ENCODE assay signal across 8 cellular contexts in the genomic region with DNA sequence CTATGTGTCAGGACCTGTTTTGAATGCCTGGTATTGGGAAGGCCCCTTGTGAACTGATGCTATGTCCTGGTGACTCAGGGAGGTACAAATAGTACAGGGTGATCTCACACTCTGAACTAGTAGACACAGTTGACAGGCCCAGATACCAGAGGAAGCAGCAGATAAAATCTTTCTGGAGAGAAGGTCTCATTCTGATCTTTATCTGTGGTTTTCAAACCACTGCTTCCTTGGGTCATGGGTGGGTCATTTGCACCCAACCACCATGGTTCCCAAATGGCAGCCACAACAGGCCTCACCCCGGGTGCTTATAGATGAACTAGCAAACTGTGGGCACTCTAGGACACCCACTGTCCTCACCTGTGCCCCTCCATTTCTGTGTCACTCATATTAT. TPM values are rescaled to one million over a fixed set of nuclear protein-coding genes. Genes with fewer than 3 reads are reported as not detected.
DNase-seq lines count a peak whose midpoint lies in the region; ATAC-seq and TF ChIP-seq lines count a peak whose summit lies in the region.

No MANE protein-coding gene starts in this region.

- no peaks in the 10 kb centered on the region for H3K79me2 ChIP-seq in OCI-LY7 (ENCODE audit: insufficient read depth, low read depth, low read length)

- POLR2A ChIA-PET in GM10248 (lab: Yijun Ruan, JAX) (no interaction called here), OCI-LY7 (lab: Charles Lee) (no interaction called here)
- POLR2A ChIA-PET in activated CD8-positive, alpha-beta T cell treated with anti-CD3 and anti-CD28 coated beads for 36 hours (lab: Charles Lee): no interaction called here
- POLR2A ChIA-PET in naive thymus-derived CD4-positive, alpha-beta T cell (lab: Charles Lee): interaction anchor here (0.6 to 18.1 kb wide), 2 partner anchors 32 to 179 kb away, joined by 3 to 516 read pairs; partner anchors contain the start of gene PXYLP1

- H3K27ac ChIP-seq in naive thymus-derived CD4-positive, alpha-beta T cell (ENCODE audit: low read depth, low read length): no peak overlapping the region
- H3K27ac ChIP-seq in OCI-LY7 (ENCODE audit: low read depth, low read length, poor library complexity, severe bottlenecking): no peak overlapping the region

- no TSS peak for BruUV-seq in OCI-LY7 (replicated peaks; lab: Mats Ljungman, UMichigan)

- H3K36me3 Mint-ChIP-seq in activated CD8-positive, alpha-beta T cell treated with anti-CD3 and anti-CD28 coated beads for 36 hours (ENCODE audit: low read depth): peaks cover 8% of the 10 kb centered on the region
- peaks cover 0 to 29% (median 8%) of the 10 kb centered on the region in 5 donors for H3K36me3 Mint-ChIP-seq in naive thymus-derived CD4-positive, alpha-beta T cell

- H3K4me1 Mint-ChIP-seq in activated CD8-positive, alpha-beta T cell treated with anti-CD3 and anti-CD28 coated beads for 36 hours (ENCODE audit: low read depth): peaks cover 34% of the 10 kb centered on the region
- H3K4me1 Mint-ChIP-seq in naive thymus-derived CD4-positive, alpha-beta T cell: peaks cover 16 to 67% (median 29%) of the 10 kb centered on the region in 7 donors

- H3K27me3 ChIP-seq in naive thymus-derived CD4-positive, alpha-beta T cell (ENCODE audit: control insufficient read depth in 2 of 2, insufficient read depth in 2 of 2, low read length in 2 of 2): no peaks in the 10 kb centered on the region

- no peaks in the 10 kb centered on the region for H3K9me3 Mint-ChIP-seq in activated CD8-positive, alpha-beta T cell treated with anti-CD3 and anti-CD28 coated beads for 36 hours
- H3K9me3 Mint-ChIP-seq in naive thymus-derived CD4-positive, alpha-beta T cell: no peaks in the 10 kb centered on the region

- H3K27me3 Mint-ChIP-seq in activated CD8-positive, alpha-beta T cell treated with anti-CD3 and anti-CD28 coated beads for 36 hours: no peaks in the 10 kb centered on the region
- H3K27me3 Mint-ChIP-seq in naive thymus-derived CD4-positive, alpha-beta T cell: no peaks in the 10 kb centered on the region

- no peaks in the 10 kb centered on the region for H3K9me2 ChIP-seq in OCI-LY7 (ENCODE audit: insufficient read depth, low read length)

- H3K9me3 ChIP-seq in naive thymus-derived CD4-positive, alpha-beta T cell (ENCODE audit: control insufficient read depth in 2 of 3, low read length in 3 of 3): no peaks in the 10 kb centered on the region
- H3K9me3 ChIP-seq in OCI-LY7 (ENCODE audit: low read length): no peaks in the 10 kb centered on the region

- DNase-seq in GM10248 (ENCODE audit: extremely low spot score) (peak; percentile 46), NCI-H226 (no peak), NAMALWA (ENCODE audit: low spot score) (no peak), 8988T (no peak), OCI-LY7 (ENCODE audit: low spot score) (no peak)
- DNase-seq in activated CD8-positive, alpha-beta T cell treated with anti-CD3 and anti-CD28 coated beads for 36 hours: peak; percentile 46
- peak in 1 of 9 donors; percentile 40 for DNase-seq in naive thymus-derived CD4-positive, alpha-beta T cell

- peak overlapping the region; percentile 22 for H3K4me3 ChIP-seq in naive thymus-derived CD4-positive, alpha-beta T cell (ENCODE audit: low read length)
- no peak overlapping the region for H3K4me3 ChIP-seq in OCI-LY7 (ENCODE audit: low read depth, low read length, poor library complexity, severe bottlenecking)

- H3K4me1 ChIP-seq in naive thymus-derived CD4-positive, alpha-beta T cell (ENCODE audit: control insufficient read depth in 2 of 2, insufficient read depth in 2 of 2, low read length in 2 of 2): peaks cover 13 to 23% of the 10 kb centered on the region in 2 donors
- no peaks in the 10 kb centered on the region for H3K4me1 ChIP-seq in OCI-LY7 (ENCODE audit: insufficient read depth, low read length, poor library complexity, severe bottlenecking)

- no peak overlapping the region for H2AFZ ChIP-seq in OCI-LY7 (ENCODE audit: low read length)

- H4K20me1 ChIP-seq in OCI-LY7 (ENCODE audit: insufficient read depth, low read length): no peaks in the 10 kb centered on the region

- no peak overlapping the region for H3K4me3 Mint-ChIP-seq in activated CD8-positive, alpha-beta T cell treated with anti-CD3 and anti-CD28 coated beads for 36 hours
- peak overlapping the region in 5 of 10 donors; percentile 6 to 61 (median 43) for H3K4me3 Mint-ChIP-seq in naive thymus-derived CD4-positive, alpha-beta T cell

- intact Hi-C loops in activated CD8-positive, alpha-beta T cell treated with anti-CD3 and anti-CD28 coated beads for 36 hours (cut with micrococcal nuclease): loop anchor here (5.0 kb wide), 1 partner anchor 43 kb away; the partner anchor contains the start of gene PXYLP1
- intact Hi-C loops in naive thymus-derived CD4-positive, alpha-beta T cell (cut with micrococcal nuclease): no loop called here
- intact Hi-C loops in OCI-LY7 (cut with micrococcal nuclease; ENCODE audit: unreplicated experiment): loop anchor here (5.0 kb wide), 1 partner anchor 43 kb away; the partner anchor contains the start of gene PXYLP1

- CTCF ChIA-PET in GM10248 (lab: Yijun Ruan, JAX) (interaction anchor here (0.9 to 2.5 kb wide), 3 partner anchors 29 to 179 kb away, joined by 3 to 14 read pairs (median 7); partner anchors contain the start of gene PXYLP1), OCI-LY7 (lab: Charles Lee; ENCODE audit: unreplicated experiment) (no interaction called here)
- CTCF ChIA-PET in activated CD8-positive, alpha-beta T cell treated with anti-CD3 and anti-CD28 coated beads for 36 hours (lab: Charles Lee): interaction anchor here (3.8 kb wide), 1 partner anchor 43 kb away, joined by 27 read pairs; the partner anchor contains the start of gene PXYLP1
- CTCF ChIA-PET in naive thymus-derived CD4-positive, alpha-beta T cell (lab: Charles Lee): interaction anchor here (0.6 to 0.7 kb wide), 2 partner anchors 8 to 35 kb away, joined by 3 read pairs; no protein-coding TSS in a partner anchor

- H3K27ac Mint-ChIP-seq in activated CD8-positive, alpha-beta T cell treated with anti-CD3 and anti-CD28 coated beads for 36 hours: peak overlapping the region; percentile 86
- peak overlapping the region in 8 of 9 donors; percentile 5 to 85 (median 66) for H3K27ac Mint-ChIP-seq in naive thymus-derived CD4-positive, alpha-beta T cell

- H3K4me2 ChIP-seq in OCI-LY7 (ENCODE audit: low read length): no peak overlapping the region

- ATAC-seq in HG02610 (IDR thresholded peaks at IDR 0.05; ENCODE audit: unreplicated experiment): peak; percentile 87
- ATAC-seq in activated CD8-positive, alpha-beta T cell treated with anti-CD3 and anti-CD28 coated beads for 36 hours: peak; percentile 91
- ATAC-seq in naive thymus-derived CD4-positive, alpha-beta T cell: peak; percentile 31

- peaks cover 0 to 10% (median 4%) of the 10 kb centered on the region in 3 experiments for H3K36me3 ChIP-seq in naive thymus-derived CD4-positive, alpha-beta T cell (ENCODE audit: control insufficient read depth in 2 of 3, insufficient read depth in 3 of 3, low read length in 3 of 3)
- no peaks in the 10 kb centered on the region for H3K36me3 ChIP-seq in OCI-LY7 (ENCODE audit: insufficient read depth, low read length)

- TF ChIP-seq CTCF in GM10248 (IDR thresholded peaks at IDR 0.05; ENCODE audit: control extremely low read depth, extremely low read depth, low read depth, missing control alignments) (no peak), OCI-LY7 (conservative IDR thresholded peaks at IDR 0.05; ENCODE audit: low read length) (no peak)
- TF ChIP-seq CTCF in activated CD8-positive, alpha-beta T cell treated with anti-CD3 and anti-CD28 coated beads for 36 hours (IDR thresholded peaks at IDR 0.05): no peak

RNA-seq across cellular contexts. Expression of gene PXYLP1, which starts 43.4 kb away (rescaled TPM):
- total RNA-seq in activated CD8-positive, alpha-beta T cell treated with anti-CD3 and anti-CD28 coated beads for 36 hours: 10 to 100 TPM; 14.9 to 17.2 TPM
- total RNA-seq in naive thymus-derived CD4-positive, alpha-beta T cell: 10 to 100 TPM; 18.6 to 40.9 (median 23.2) TPM
- 10 to 100 TPM; 15.8 to 32.0 TPM for polyA plus RNA-seq in naive thymus-derived CD4-positive, alpha-beta T cell
- total RNA-seq in OCI-LY7 (2014; rRNA removed; shearing (Covaris generic)): 1.9 and 3.6 TPM in 2 replicates
- 4.2 and 6.3 TPM in 2 replicates for total RNA-seq in OCI-LY7 (2022)

Comparison
In these comparisons a context has a peak if more than half of its experiments do, and no peak if none do; other contexts are left out.
1. DNase-seq: peak in GM10248 (single experiment) and activated CD8-positive, alpha-beta T cell treated with anti-CD3 and anti-CD28 coated beads for 36 hours (single experiment); none in NCI-H226 (single experiment), NAMALWA (single experiment), 8988T (single experiment) and OCI-LY7 (single experiment).
2. ATAC-seq: peak in every context shown above with its lines; median percentile 91 in activated CD8-positive, alpha-beta T cell treated with anti-CD3 and anti-CD28 coated beads for 36 hours; 87 in HG02610; 31 in naive thymus-derived CD4-positive, alpha-beta T cell.
3. intact Hi-C loops: an anchor here in activated CD8-positive, alpha-beta T cell treated with anti-CD3 and anti-CD28 coated beads for 36 hours (5.0 kb wide) and OCI-LY7 (5.0 kb wide); none called in naive thymus-derived CD4-positive, alpha-beta T cell.